Comparison of ENCODE assay signal across 8 cellular contexts in genomic region chr4:153651041-153651960, GRCh38. TPM values are rescaled to one million over a fixed set of nuclear protein-coding genes. Genes with fewer than 3 reads are reported as not detected.
DNase-seq lines count a peak whose midpoint lies in the region; ATAC-seq and TF ChIP-seq lines count a peak whose summit lies in the region.

No MANE protein-coding gene starts in this region.

- no peak overlapping the region for H3K9ac ChIP-seq in SK-N-MC (ENCODE audit: insufficient read length)

- TF ChIP-seq CTCF in DOHH2 (IDR thresholded peaks at IDR 0.05; ENCODE audit: low read depth, low read length, poor library complexity, severe bottlenecking), result no peak
- no peak for TF ChIP-seq CTCF in lung (IDR thresholded peaks at IDR 0.05; ENCODE audit: control extremely low read depth, extremely low read depth)

- H3K4me2 ChIP-seq in DOHH2 (ENCODE audit: low read length), result peak overlapping the region; percentile 6

- peaks cover 30% of the 10 kb centered on the region for H3K4me1 Mint-ChIP-seq in activated naive CD8-positive, alpha-beta T cell treated with anti-CD3 and anti-CD28 coated beads, Interleukin-2, amount 50 U/mL, for 24 hours

- H3K9me3 ChIP-seq in DOHH2 (ENCODE audit: control insufficient read depth, insufficient read depth, low read length) (no peaks in the 10 kb centered on the region), SK-N-MC (ENCODE audit: low read depth, low read length) (no peaks in the 10 kb centered on the region), lung (ENCODE audit: control insufficient read depth in 2 of 2, insufficient read depth in 1 of 2, low read length in 1 of 2) (peaks cover 0 to 2% of the 10 kb centered on the region in 2 donors)

- H3K27me3 ChIP-seq in DOHH2 (ENCODE audit: control insufficient read depth, low read length), result peaks cover 3% of the 10 kb centered on the region; the same call in 1 of the 2 replicates
- no peaks in the 10 kb centered on the region for H3K27me3 ChIP-seq in lung (ENCODE audit: control insufficient read depth, insufficient read depth)

- no peaks in the 10 kb centered on the region for H3K36me3 Mint-ChIP-seq in activated naive CD8-positive, alpha-beta T cell treated with anti-CD3 and anti-CD28 coated beads, Interleukin-2, amount 50 U/mL, for 24 hours (ENCODE audit: low read depth)

- H3F3A ChIP-seq in DOHH2 (ENCODE audit: control insufficient read depth, insufficient read depth), result no peaks in the 10 kb centered on the region

- peaks cover 19% of the 10 kb centered on the region for H3K4me1 ChIP-seq in DOHH2 (ENCODE audit: control insufficient read depth, low read length)
- peaks cover 3 to 10% of the 10 kb centered on the region in 2 donors for H3K4me1 ChIP-seq in lung (ENCODE audit: control insufficient read depth in 2 of 2, insufficient read depth in 2 of 2, low read length in 2 of 2)

- H3K27ac ChIP-seq in DOHH2 (ENCODE audit: low read depth, low read length) (no peak overlapping the region), SK-N-MC (peak overlapping the region; percentile 65; the same call in 1 of the 2 replicates), lung (ENCODE audit: low read depth in 1 of 2, low read length in 1 of 2) (peak overlapping the region in 1 of 2 donors; percentile 93)

- peaks cover 2% of the 10 kb centered on the region for H3K27me3 Mint-ChIP-seq in activated naive CD8-positive, alpha-beta T cell treated with anti-CD3 and anti-CD28 coated beads, Interleukin-2, amount 50 U/mL, for 24 hours

- no peak overlapping the region for H3K4me3 ChIP-seq in DOHH2 (ENCODE audit: low read length)
- peak overlapping the region; percentile 21 for H3K4me3 ChIP-seq in SK-N-MC
- no peak overlapping the region for H3K4me3 ChIP-seq in lung

- no peak overlapping the region for H3K4me3 Mint-ChIP-seq in activated naive CD8-positive, alpha-beta T cell treated with anti-CD3 and anti-CD28 coated beads, Interleukin-2, amount 50 U/mL, for 24 hours

- DNase-seq in SK-N-MC (ENCODE audit: low read depth, low spot score) (no peak), lung (ENCODE audit: low spot score) (peak; percentile 59), NCI-H2029 treated with DMSO at 0.1 percent for 48 hours (lab: John Stamatoyannopoulos, UW) (no peak), retina (no peak)
- DNase-seq in activated naive CD8-positive, alpha-beta T cell treated with anti-CD3 and anti-CD28 coated beads, Interleukin-2, amount 50 U/mL, for 24 hours, result peak; percentile 47
- DNase-seq in stimulated activated naive CD4-positive, alpha-beta T cell treated with Interleukin-2 at 50 U/mL for 16 hours (lab: John Stamatoyannopoulos, UW), result peak; percentile 44

- peak; percentile 84 for ATAC-seq in activated naive CD8-positive, alpha-beta T cell treated with anti-CD3 and anti-CD28 coated beads, Interleukin-2, amount 50 U/mL, for 24 hours
- ATAC-seq in lung (ENCODE audit: insufficient read depth, low FRiP score) (peak; percentile 56), GM21528 (IDR thresholded peaks at IDR 0.05; ENCODE audit: low FRiP score, unreplicated experiment) (no peak)

- WGBS in lung, 2 donors, result 32 to 47% methylated on average over 10 of the region's 10 CpGs

- H3K79me2 ChIP-seq in DOHH2 (ENCODE audit: control insufficient read depth, low read length), result no peaks in the 10 kb centered on the region

- peak overlapping the region; percentile 77 for H3K27ac Mint-ChIP-seq in activated naive CD8-positive, alpha-beta T cell treated with anti-CD3 and anti-CD28 coated beads, Interleukin-2, amount 50 U/mL, for 24 hours

- H3K9me3 Mint-ChIP-seq in activated naive CD8-positive, alpha-beta T cell treated with anti-CD3 and anti-CD28 coated beads, Interleukin-2, amount 50 U/mL, for 24 hours, result no peaks in the 10 kb centered on the region

- H3K36me3 ChIP-seq in DOHH2 (ENCODE audit: control insufficient read depth, low read length) (no peaks in the 10 kb centered on the region), SK-N-MC (ENCODE audit: insufficient read depth, low read length) (no peaks in the 10 kb centered on the region), lung (ENCODE audit: control insufficient read depth in 2 of 2, insufficient read depth in 2 of 2, low read length in 2 of 2) (no peaks in the 10 kb centered on the region)

- H4K20me1 ChIP-seq in DOHH2 (ENCODE audit: control insufficient read depth, insufficient read depth, low read depth, low read length), result no peaks in the 10 kb centered on the region

- H3K9me2 ChIP-seq in DOHH2 (replicated peaks; ENCODE audit: control insufficient read depth, low read length), result no peaks in the 10 kb centered on the region

RNA-seq across cellular contexts. Expression of gene TLR2, which starts 32.8 kb away (rescaled TPM):
- 100 to 1,000 TPM in 1 of 2 donors, 10 to 100 TPM in 1; 93.6 to 186 TPM for total RNA-seq in lung
- polyA plus RNA-seq in lung, result 100 to 1,000 TPM in 1 of 2 donors, 10 to 100 TPM in 1; 27.5 to 190 TPM

Comparison
In these comparisons a context has a peak if more than half of its experiments do, and no peak if none do; other contexts are left out.
1. DNase-seq: peak in activated naive CD8-positive, alpha-beta T cell treated with anti-CD3 and anti-CD28 coated beads, Interleukin-2, amount 50 U/mL, for 24 hours (single experiment), lung (single experiment) and stimulated activated naive CD4-positive, alpha-beta T cell treated with Interleukin-2 at 50 U/mL for 16 hours (single experiment); none in SK-N-MC (single experiment), NCI-H2029 treated with DMSO at 0.1 percent for 48 hours (single experiment) and retina (single experiment).